7 cellular contexts compared by ENCODE assay signal in genomic region chr7:107630342-107630741, GRCh38. TPM values are rescaled to one million over a fixed set of nuclear protein-coding genes. Genes with fewer than 3 reads are reported as not detected.
"Had no signal": no experiment of that assay in that cellular context is flagged by ENCODE, and none has a peak within 500 bp of the region (broad histone marks: within the 10 kb centered on the region; RNA-seq: fewer than 3 reads in every experiment).

No MANE protein-coding gene starts in this region.

- H3K36me3 Mint-ChIP-seq: IgD-negative memory B cell had no signal

- H3K27me3 Mint-ChIP-seq: IgD-negative memory B cell had no signal

- H3K9me3 ChIP-seq: HAP-1 had no signal

- ATAC-seq: HCT116, HepG2 had no signal

- H3K4me3 Mint-ChIP-seq: GM23338, HFFc6 had no signal

- DNase-seq: H7, HFFc6 had no signal

- H3K9me3 Mint-ChIP-seq: GM23338, HFFc6, IgD-negative memory B cell had no signal

- H3K27ac Mint-ChIP-seq: GM23338, HFFc6, IgD-negative memory B cell had no signal

RNA-seq across cellular contexts. Expression of gene SLC26A4, which starts 30.3 kb away (rescaled TPM):
- total RNA-seq: H7 had no signal
